8 cellular contexts compared by ENCODE assay signal in genomic region chr10:70053896-70054641, GRCh38. TPM values are rescaled to one million over a fixed set of nuclear protein-coding genes. Genes with fewer than 3 reads are reported as not detected.
DNase-seq lines count a peak whose midpoint lies in the region; ATAC-seq, FAIRE-seq and TF ChIP-seq lines count a peak whose summit lies in the region.

No MANE protein-coding gene starts in this region.

- DNase-seq in GM10266 (ENCODE audit: extremely low spot score), result no peak
- DNase-seq in RKO (ENCODE audit: low spot score), result peak; percentile 47
- peak in 1 of 2 experiments; percentile 76 for DNase-seq in H1 (ENCODE audit: low read depth in 1 of 2, low spot score in 2 of 2)
- peak; percentile 32 for DNase-seq in myocyte (ENCODE audit: low read depth)
- DNase-seq in effector CD4-positive, alpha-beta T cell, result no peak
- DNase-seq in GM10248 (ENCODE audit: extremely low spot score), result no peak

- H3K79me2 ChIP-seq in H1 (ENCODE audit: control insufficient read depth in 1 of 2, insufficient read depth in 2 of 2, low read length in 2 of 2), result no peaks in the 10 kb centered on the region

- TF ChIP-seq CTCF in GM10266 (IDR thresholded peaks at IDR 0.05; ENCODE audit: control insufficient read depth, insufficient read depth, low read depth, missing control alignments) (peak; percentile 3), H1 (IDR thresholded peaks at IDR 0.05; ENCODE audit: control extremely low read depth in 1 of 3, insufficient read depth in 1 of 3, low read depth in 1 of 3, low read length in 3 of 3) (peak; percentile 38 to 42 (median 39)), GM10248 (IDR thresholded peaks at IDR 0.05; ENCODE audit: control extremely low read depth, extremely low read depth, low read depth, missing control alignments) (no peak)

- ATAC-seq in GM21526 (IDR thresholded peaks at IDR 0.05; ENCODE audit: low FRiP score, unreplicated experiment), result no peak
- ATAC-seq in GM18858 (IDR thresholded peaks at IDR 0.05; ENCODE audit: unreplicated experiment), result no peak

- H3K4me1 ChIP-seq in H1 (replicated peaks in 1 of 4; ENCODE audit: control insufficient read depth in 3 of 4, insufficient read depth in 4 of 4, low read length in 3 of 4), result peaks cover 0 to 10% (median 1%) of the 10 kb centered on the region in 4 experiments; a peak in 4 of 7 replicates

- no peak for FAIRE-seq in H1 (lab: Jason Lieb, UNC)

- H3K36me3 ChIP-seq in H1 (ENCODE audit: control insufficient read depth in 2 of 4, insufficient read depth in 4 of 4, low read length in 3 of 4), result no peaks in the 10 kb centered on the region

- H3K27ac ChIP-seq in H1 (ENCODE audit: low read depth, low read length), result no peak overlapping the region

- H3K56ac ChIP-seq in H1 (replicated peaks; ENCODE audit: insufficient read length, low read depth, low read length), result no peak overlapping the region

- H3K18ac ChIP-seq in H1 (ENCODE audit: extremely low read depth, low read length), result no peak overlapping the region

- H3K79me1 ChIP-seq in H1 (ENCODE audit: low read depth, low read length), result no peaks in the 10 kb centered on the region

- H2AK5ac ChIP-seq in H1 (ENCODE audit: low read depth, low read length), result no peak overlapping the region

- no peaks in the 10 kb centered on the region for H3K9me3 ChIP-seq in H1 (ENCODE audit: insufficient read depth in 2 of 2, low read depth in 1 of 2, low read length in 1 of 2)

- no peak overlapping the region for H3K4ac ChIP-seq in H1 (replicated peaks; ENCODE audit: insufficient read length, low read depth, low read length)

- H3K9ac ChIP-seq in H1 (replicated peaks in 1 of 4; ENCODE audit: extremely low read depth in 1 of 4, low read depth in 3 of 4, low read length in 3 of 4), result no peak overlapping the region

- TF ChIP-seq POLR2A in H1 (IDR thresholded peaks at IDR 0.05; ENCODE audit: control extremely low read depth in 1 of 2, low read depth in 2 of 2, low read length in 2 of 2), result no peak; a peak in 1 of 3 replicates

- peak overlapping the region; percentile 76; the same call in 1 of the 2 replicates for H4K8ac ChIP-seq in H1 (ENCODE audit: extremely low read depth, insufficient read depth, low read length)

- no peak overlapping the region for H3K14ac ChIP-seq in H1 (ENCODE audit: insufficient read length)

- H4K20me1 ChIP-seq in H1 (replicated peaks in 1 of 2; ENCODE audit: control insufficient read depth in 1 of 2, insufficient read depth in 2 of 2, low read length in 2 of 2), result peaks cover 3% of the 10 kb centered on the region in 2 experiments

- no peak for TF ChIP-seq EP300 in H1 (IDR thresholded peaks at IDR 0.05; ENCODE audit: borderline replicate concordance in 1 of 2, low read depth in 2 of 2, low read length in 2 of 2)

- H2BK120ac ChIP-seq in H1 (replicated peaks; ENCODE audit: low read depth, low read length), result no peak overlapping the region

- 33% methylated on average over 35 of the region's 41 CpGs; no CpG with 5 or more reads in 1 of the 2 experiments for WGBS in H1 (ENCODE audit: extremely low coverage in 1 of 2, insufficient coverage in 1 of 2, insufficient read length in 1 of 2, insufficient replicate concordance in 2 of 2, low coverage in 1 of 2, low lambda C conversion rate in 2 of 2, missing lambda C conversion rate in 1 of 2), 2 experiments

- peak overlapping the region; percentile 80 to 96 for H3K4me2 ChIP-seq in H1 (ENCODE audit: insufficient read depth in 1 of 2, low read depth in 2 of 2, low read length in 2 of 2)

- no peak overlapping the region for H3K23ac ChIP-seq in H1 (ENCODE audit: insufficient read length)

- H4K5ac ChIP-seq in H1 (ENCODE audit: insufficient read length, low read depth, low read length), result no peak overlapping the region

- H2BK12ac ChIP-seq in H1 (ENCODE audit: low read depth, low read length), result no peak overlapping the region

- peaks cover 10% of the 10 kb centered on the region for H3K23me2 ChIP-seq in H1 (ENCODE audit: low read depth, low read length)

- H2BK15ac ChIP-seq in H1 (ENCODE audit: low read length), result no peak overlapping the region

- no peak overlapping the region for H2BK5ac ChIP-seq in H1 (ENCODE audit: low read depth, low read length)

- H2BK20ac ChIP-seq in H1 (ENCODE audit: low read length), result no peak overlapping the region

- TF ChIP-seq RAD21 in H1 (IDR thresholded peaks at IDR 0.05 in 1 of 2, conservative IDR thresholded peaks at IDR 0.05 in 1 of 2; ENCODE audit: low read depth in 2 of 2, low read length in 2 of 2), result peak in 1 of 2 experiments; percentile 4; a peak in 1 of 4 replicates

- no peak overlapping the region for H2AFZ ChIP-seq in H1 (ENCODE audit: low read length)

- peak overlapping the region; percentile 34 to 85 (median 81) for H3K4me3 ChIP-seq in H1 (ENCODE audit: extremely low read depth in 1 of 4, insufficient read depth in 2 of 4, low read depth in 3 of 4, low read length in 4 of 4)

- CTCF ChIA-PET in H1 (lab: Charles Lee; ENCODE audit: partially characterized antibody) (interaction anchor here (0.8 to 4.3 kb wide), 14 partner anchors 10 to 332 kb away, joined by 3 to 26 read pairs (median 4); no protein-coding TSS in a partner anchor), GM10248 (lab: Yijun Ruan, JAX) (no interaction called here)

- peaks cover 30 to 76% (median 59%) of the 10 kb centered on the region in 4 experiments for H3K27me3 ChIP-seq in H1 (replicated peaks in 1 of 4; ENCODE audit: control insufficient read depth in 3 of 4, extremely low read depth in 1 of 4, insufficient read depth in 3 of 4, low read length in 3 of 4)

- POLR2A ChIA-PET in H1 (lab: Charles Lee; ENCODE audit: partially characterized antibody) (interaction anchor here (1.2 kb wide), 1 partner anchor 12 kb away, joined by 5 read pairs; no protein-coding TSS in a partner anchor), GM10248 (lab: Yijun Ruan, JAX) (no interaction called here)

- H4K91ac ChIP-seq in H1 (replicated peaks; ENCODE audit: insufficient read length, low read length), result no peak overlapping the region

TF ChIP-seq in H1, 55 proteins besides CTCF, POLR2A, EP300 and RAD21:
- no peak for TF ChIP-seq SAP30 (IDR thresholded peaks at IDR 0.05; ENCODE audit: insufficient read depth, insufficient replicate concordance, low read length)
- 0 out of 4 replicates have a peak, but pooled peaks have one; percentile 62 to 67 for TF ChIP-seq HDAC2 (IDR thresholded peaks at IDR 0.05; ENCODE audit: borderline replicate concordance in 1 of 2, low read depth in 2 of 2, low read length in 2 of 2)
- TF ChIP-seq FOSL1 (IDR thresholded peaks at IDR 0.05; ENCODE audit: insufficient read depth, low read depth, low read length), result 0 out of 2 replicates have a peak, but pooled peaks have one; percentile 59
- peak; percentile 94 for TF ChIP-seq KDM1A (IDR thresholded peaks at IDR 0.05; ENCODE audit: borderline replicate concordance, low read length)
- peak; percentile 70 for TF ChIP-seq RNF2 (IDR thresholded peaks at IDR 0.05; ENCODE audit: borderline replicate concordance, low read depth, low read length, missing control alignments, poor library complexity, severe bottlenecking)
- peak; percentile 11 for TF ChIP-seq TAF7 (optimal IDR thresholded peaks at IDR 0.05; ENCODE audit: borderline replicate concordance, low read depth, low read length)
- TF ChIP-seq BACH1 (IDR thresholded peaks at IDR 0.05; ENCODE audit: low read length), result peak; percentile 51; the same call in 1 of the 2 replicates
- TF ChIP-seq CHD2 (IDR thresholded peaks at IDR 0.05; ENCODE audit: low read length), result no peak
- peak; percentile 38; the same call in 1 of the 2 replicates for TF ChIP-seq SUZ12 (IDR thresholded peaks at IDR 0.05; ENCODE audit: low read length)
- TF ChIP-seq, protein P1, sequence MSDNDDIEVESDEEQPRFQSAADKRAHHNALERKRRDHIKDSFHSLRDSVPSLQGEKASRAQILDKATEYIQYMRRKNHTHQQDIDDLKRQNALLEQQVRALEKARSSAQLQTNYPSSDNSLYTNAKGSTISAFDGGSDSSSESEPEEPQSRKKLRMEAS (IDR thresholded peaks at IDR 0.05), result peak; percentile 52

RNA-seq across cellular contexts. Expression of gene MACROH2A2, which starts 1.4 kb away (rescaled TPM):
- 7.8 and 7.9 TPM in 2 replicates for total RNA-seq in H1 (2021; fragmentation: NEBNext Ultra II Directional; extraction: Animal tissue kit (Norgen Biotek cat#: 25700))
- polyA plus RNA-seq in H1 (2011; rRNA removed), result 9.3 and 12.4 TPM in 2 replicates
- polyA plus RNA-seq in H1 (2011; cell fraction: cytosol; rRNA removed), result 13.6 TPM
- polyA plus RNA-seq in H1 (2011; cell fraction: nucleus; rRNA removed), result 11.5 TPM
- polyA plus RNA-seq in H1 (2012, experiment 1 of 2), result 14.4 to 23.3 TPM (median 20.2 TPM) in 4 replicates
- polyA plus RNA-seq in H1 (2012, experiment 2 of 2), result 16.6 TPM
- polyA plus RNA-seq in H1 (2013, experiment 1 of 2), result 8.2 TPM
- polyA plus RNA-seq in H1 (2013, experiment 2 of 2), result 9.1 TPM
- 4.5 and 6.0 TPM in 2 replicates for polyA minus RNA-seq in H1 (2011; rRNA and poly(A)+ RNA removed)
- 8.1 TPM for polyA minus RNA-seq in H1 (2011; cell fraction: cytosol; rRNA and poly(A)+ RNA removed)
- polyA minus RNA-seq in H1 (2011; cell fraction: nucleus; rRNA and poly(A)+ RNA removed), result 4.3 TPM
- 10.5 and 11.2 TPM in 2 replicates for total RNA-seq in myocyte
- 6.6 TPM for polyA plus RNA-seq in myocyte (2012)

Comparison
In these comparisons a context has a peak if more than half of its experiments do, and no peak if none do; other contexts are left out.
1. DNase-seq: peak in RKO (single experiment) and myocyte (single experiment); none in GM10266 (single experiment), effector CD4-positive, alpha-beta T cell (single experiment) and GM10248 (single experiment).